In the genomic region with DNA sequence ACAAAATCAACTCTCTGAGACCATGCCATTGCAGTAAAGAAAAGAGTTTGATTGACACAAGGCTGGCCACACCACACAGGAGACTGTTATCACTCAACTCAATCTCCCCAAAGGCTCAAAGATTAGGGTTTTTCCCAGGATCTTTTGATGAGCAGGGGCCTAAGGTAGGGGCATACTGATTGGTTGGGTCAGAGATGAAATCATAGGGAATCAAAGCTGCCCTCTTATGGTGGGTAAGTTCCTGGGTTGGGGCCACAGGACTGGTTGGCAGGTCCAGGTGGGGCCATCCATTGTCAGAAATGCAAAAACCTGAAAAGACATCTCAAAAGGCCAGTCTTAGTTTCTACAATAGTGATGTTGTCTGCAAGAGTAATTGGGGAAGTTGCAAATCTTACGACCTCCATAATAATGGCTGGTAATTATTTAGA, we compare ENCODE assay signal across 13 cellular contexts.
"Had no signal": no experiment of that assay in that cellular context is flagged by ENCODE, and none has a peak within 500 bp of the region (broad histone marks: within the 10 kb centered on the region; RNA-seq: fewer than 3 reads in every experiment).

No MANE protein-coding gene starts in this region.

- FAIRE-seq: keratinocyte, small intestine had no signal

- H3K4me1 ChIP-seq: esophagus muscularis mucosa, tibial artery, vagina had no signal

- H3K27ac Mint-ChIP-seq: activated CD8-positive, alpha-beta memory T cell treated with anti-CD3 and anti-CD28 coated beads, Interleukin-2, amount 10 ng/mL, durations not matched to agents 7 days and 5 days; activated naive CD4-positive, alpha-beta T cell treated with anti-CD3 and anti-CD28 coated beads, Interleukin-2, amount 50 U/mL, for 24 hours; activated T-cell treated with anti-CD3 and anti-CD28 coated beads, Interleukin-2, amount 50 U/mL, for 24 hours had no signal

- H3K4me3 ChIP-seq: esophagus muscularis mucosa, tibial artery, vagina had no signal

- H3K36me3 ChIP-seq: esophagus muscularis mucosa, neutrophil, tibial artery, vagina had no signal

- H3K27ac ChIP-seq: esophagus muscularis mucosa, neutrophil, tibial artery, vagina had no signal

- ATAC-seq: activated CD8-positive, alpha-beta memory T cell treated with anti-CD3 and anti-CD28 coated beads, Interleukin-2, amount 10 ng/mL, durations not matched to agents 7 days and 5 days had no signal

- H3K27me3 ChIP-seq: esophagus muscularis mucosa, neutrophil, tibial artery, vagina had no signal

- H3K4me1 Mint-ChIP-seq: activated naive CD4-positive, alpha-beta T cell treated with anti-CD3 and anti-CD28 coated beads, Interleukin-2, amount 50 U/mL, for 24 hours had no signal

- DNase-seq: activated CD4-positive, alpha-beta T cell treated with anti-CD3 and anti-CD28 coated beads for 1 hour; activated CD4-positive, alpha-beta T cell treated with anti-CD3 and anti-CD28 coated beads, Interleukin-2, amount 50 U/mL, for 48 hours; activated CD8-positive, alpha-beta memory T cell treated with anti-CD3 and anti-CD28 coated beads, Interleukin-2, amount 10 ng/mL, durations not matched to agents 7 days and 5 days; activated effector memory CD4-positive, alpha-beta T cell treated with Interleukin-2 at 50 U/mL for 16 hours; activated T-cell treated with anti-CD3 and anti-CD28 coated beads, Interleukin-2, amount 50 U/mL, for 24 hours; cerebellar nuclear complex; small intestine; tibial artery had no signal

- H3K4me3 Mint-ChIP-seq: activated CD8-positive, alpha-beta memory T cell treated with anti-CD3 and anti-CD28 coated beads, Interleukin-2, amount 10 ng/mL, durations not matched to agents 7 days and 5 days; activated naive CD4-positive, alpha-beta T cell treated with anti-CD3 and anti-CD28 coated beads, Interleukin-2, amount 50 U/mL, for 24 hours; activated T-cell treated with anti-CD3 and anti-CD28 coated beads, Interleukin-2, amount 50 U/mL, for 24 hours had no signal
